ENCODE assay signal across 8 cellular contexts in genomic region chr6:41781302-41781711, GRCh38. TPM values are rescaled to one million over a fixed set of nuclear protein-coding genes. Genes with fewer than 3 reads are reported as not detected.
DNase-seq lines count a peak whose midpoint lies in the region; ATAC-seq and TF ChIP-seq lines count a peak whose summit lies in the region.

No MANE protein-coding gene starts in this region.

- peaks cover 21% of the 10 kb centered on the region for H3K4me1 Mint-ChIP-seq in activated naive CD8-positive, alpha-beta T cell treated with anti-CD3 and anti-CD28 coated beads for 36 hours

- H3K36me3 Mint-ChIP-seq in activated naive CD8-positive, alpha-beta T cell treated with anti-CD3 and anti-CD28 coated beads for 36 hours = no peaks in the 10 kb centered on the region

- peak overlapping the region; percentile 81 for H3K4me3 ChIP-seq in iPS-15b (ENCODE audit: low read depth, low read length)
- peak overlapping the region in 7 of 8 donors; percentile 71 to 93 (median 81) for H3K4me3 ChIP-seq in spleen

- peaks cover 49% of the 10 kb centered on the region for H3K27me3 ChIP-seq in iPS-15b (ENCODE audit: control insufficient read depth, insufficient read depth, low read length)
- H3K27me3 ChIP-seq in spleen (replicated peaks in 1 of 7) = peaks cover 0 to 7% (median 0%) of the 10 kb centered on the region in 7 donors

- no peaks in the 10 kb centered on the region for H3K36me3 ChIP-seq in iPS-15b (ENCODE audit: control insufficient read depth, insufficient read depth, low read length)
- peaks cover 0 to 32% (median 4%) of the 10 kb centered on the region in 6 donors for H3K36me3 ChIP-seq in spleen

- TF ChIP-seq EP300 in Ishikawa (IDR thresholded peaks at IDR 0.05; ENCODE audit: borderline replicate concordance) = no peak

- H3K4me1 ChIP-seq in iPS-15b (ENCODE audit: control insufficient read depth, insufficient read depth, low read length) (peaks cover 5% of the 10 kb centered on the region), spleen (peaks cover 26 to 92% (median 63%) of the 10 kb centered on the region in 6 donors)

- no peak overlapping the region for H3K27ac Mint-ChIP-seq in activated naive CD8-positive, alpha-beta T cell treated with anti-CD3 and anti-CD28 coated beads for 36 hours

- no peak for DNase-seq in activated naive CD8-positive, alpha-beta T cell treated with anti-CD3 and anti-CD28 coated beads for 36 hours
- DNase-seq in spleen (peak; percentile 79), globus pallidus (ENCODE audit: low spot score) (no peak), Kasumi-1 (lab: John Stamatoyannopoulos, UW) (no peak)

- TF ChIP-seq POLR2A in spleen (IDR thresholded peaks at IDR 0.05) = no peak

- H3K9ac ChIP-seq in iPS-15b (ENCODE audit: low read depth, low read length) = peak overlapping the region; percentile 56

- H3K4me3 Mint-ChIP-seq in activated naive CD8-positive, alpha-beta T cell treated with anti-CD3 and anti-CD28 coated beads for 36 hours = peak overlapping the region; percentile 52

- H3K9me3 Mint-ChIP-seq in activated naive CD8-positive, alpha-beta T cell treated with anti-CD3 and anti-CD28 coated beads for 36 hours = no peaks in the 10 kb centered on the region

- peak overlapping the region in 7 of 8 donors; percentile 69 to 95 (median 84) for H3K27ac ChIP-seq in spleen

- TF ChIP-seq CTCF in spleen (IDR thresholded peaks at IDR 0.05 in 8 of 11, conservative IDR thresholded peaks at IDR 0.05 in 3 of 11) = no peak

- 9 to 25% (median 23%) methylated on average over 3 of the region's 3 CpGs for WGBS in spleen, 5 donors

- intact Hi-C loops in spleen (cut with DNase I; ENCODE audit: low total_unique reads) = loop anchor here (5.0 kb wide), 1 partner anchor 266 kb away; no protein-coding TSS in a partner anchor

- no peaks in the 10 kb centered on the region for H3K9me3 ChIP-seq in iPS-15b (ENCODE audit: control insufficient read depth, insufficient read depth, low read length)
- H3K9me3 ChIP-seq in spleen = no peaks in the 10 kb centered on the region

- peaks cover 10% of the 10 kb centered on the region for H3K27me3 Mint-ChIP-seq in activated naive CD8-positive, alpha-beta T cell treated with anti-CD3 and anti-CD28 coated beads for 36 hours

- ATAC-seq in GM21576 (IDR thresholded peaks at IDR 0.05; ENCODE audit: unreplicated experiment) = no peak
- no peak for ATAC-seq in GM18502 (IDR thresholded peaks at IDR 0.05; ENCODE audit: poor library complexity, unreplicated experiment)

- TF ChIP-seq RAD21 in Ishikawa (IDR thresholded peaks at IDR 0.05; ENCODE audit: low read depth) = no peak

TF ChIP-seq in Ishikawa, 13 proteins besides CTCF, POLR2A, EP300 and RAD21:
- no peak for TF ChIP-seq TCF12 (IDR thresholded peaks at IDR 0.05; ENCODE audit: low read depth)
- TF ChIP-seq CREB1 (IDR thresholded peaks at IDR 0.05; ENCODE audit: low read depth) = no peak
- peak; percentile 53 for TF ChIP-seq MAX (IDR thresholded peaks at IDR 0.05)
- TF ChIP-seq CEBPB (IDR thresholded peaks at IDR 0.05) = no peak
- TF ChIP-seq ZBTB7A (IDR thresholded peaks at IDR 0.05; ENCODE audit: low read depth) = 0 out of 2 replicates have a peak, but pooled peaks have one; percentile 53
- TF ChIP-seq YY1 (IDR thresholded peaks at IDR 0.05; ENCODE audit: low read depth) = no peak
- TF ChIP-seq FOXM1 (IDR thresholded peaks at IDR 0.05; ENCODE audit: borderline replicate concordance, low read depth) = no peak
- TF ChIP-seq NFIC (IDR thresholded peaks at IDR 0.05) = no peak
- no peak for TF ChIP-seq EGR1 (IDR thresholded peaks at IDR 0.05)
- TF ChIP-seq USF1 (IDR thresholded peaks at IDR 0.05) = no peak
- TF ChIP-seq REST (IDR thresholded peaks at IDR 0.05; ENCODE audit: low read depth) = no peak
- TF ChIP-seq TAF1 (IDR thresholded peaks at IDR 0.05; ENCODE audit: low read depth) = no peak
- no peak for TF ChIP-seq TEAD4 (IDR thresholded peaks at IDR 0.05)

RNA-seq across cellular contexts. Expression of gene PRICKLE4, which starts 0.7 kb away (rescaled TPM):
- not detected for total RNA-seq in activated naive CD8-positive, alpha-beta T cell treated with anti-CD3 and anti-CD28 coated beads for 36 hours
- 10 to 100 TPM in 5 of 7 donors, 1 to 10 TPM in 2; 5.4 to 32.8 (median 14.2) TPM for total RNA-seq in spleen
- 1 to 10 TPM in 1 of 3 donors, under 1 TPM in 2; 0.41 to 5.3 (median 0.61) TPM for polyA plus RNA-seq in spleen

RNA-seq across cellular contexts. Expression of gene FRS3, which starts 1.6 kb away (rescaled TPM):
- 1 to 10 TPM; 3.1 to 5.2 TPM for total RNA-seq in activated naive CD8-positive, alpha-beta T cell treated with anti-CD3 and anti-CD28 coated beads for 36 hours
- 1 to 10 TPM; 3.7 to 7.3 (median 6.3) TPM for total RNA-seq in spleen
- 1 to 10 TPM; 2.6 to 6.2 (median 4.8) TPM for polyA plus RNA-seq in spleen

RNA-seq across cellular contexts. Expression of gene TOMM6, which starts 6.2 kb away (rescaled TPM):
- total RNA-seq in activated naive CD8-positive, alpha-beta T cell treated with anti-CD3 and anti-CD28 coated beads for 36 hours = 100 to 1,000 TPM; 423 to 429 TPM
- total RNA-seq in spleen = 100 to 1,000 TPM; 110 to 152 (median 135) TPM
- 100 to 1,000 TPM; 376 to 439 (median 430) TPM for polyA plus RNA-seq in spleen

RNA-seq across cellular contexts. Expression of gene PGC, which starts 34.1 kb away (rescaled TPM):
- total RNA-seq in activated naive CD8-positive, alpha-beta T cell treated with anti-CD3 and anti-CD28 coated beads for 36 hours = not detected
- not detected for total RNA-seq in spleen
- polyA plus RNA-seq in spleen = under 1 TPM; 0.26 to 0.74 (median 0.48) TPM

RNA-seq across cellular contexts. Expression of gene TFEB, which starts 45.9 kb away (rescaled TPM):
- 10 to 100 TPM in 1 of 2 experiments, 1 to 10 TPM in 1; 9.3 to 11.5 TPM for total RNA-seq in activated naive CD8-positive, alpha-beta T cell treated with anti-CD3 and anti-CD28 coated beads for 36 hours
- 10 to 100 TPM; 55.9 to 80.8 (median 75.3) TPM for total RNA-seq in spleen
- 100 to 1,000 TPM in 1 of 3 donors, 10 to 100 TPM in 2; 83.5 to 150 (median 97.4) TPM for polyA plus RNA-seq in spleen

Comparison
In these comparisons a context has a peak if more than half of its experiments do, and no peak if none do; other contexts are left out.
1. RNA of gene PRICKLE4, which starts 0.7 kb away (total RNA-seq): 5.4 to 32.8 TPM in spleen; not detected in activated naive CD8-positive, alpha-beta T cell treated with anti-CD3 and anti-CD28 coated beads for 36 hours; every median in the first group is over 4 times any median in the second.